20 cellular contexts compared by ENCODE assay signal in genomic region chr22:48044484-48045060, GRCh38.
"Had no signal": no experiment of that assay in that cellular context is flagged by ENCODE, and none has a peak within 500 bp of the region (broad histone marks: within the 10 kb centered on the region; RNA-seq: fewer than 3 reads in every experiment).

No MANE protein-coding gene starts in this region.

- DNase-seq: activated CD4-positive, alpha-beta memory T cell treated with anti-CD3 and anti-CD28 coated beads for 36 hours; activated CD4-positive, alpha-beta T cell treated with anti-CD3 and anti-CD28 coated beads for 36 hours; activated T-cell treated with anti-CD3 and anti-CD28 coated beads for 4 hours; dorsolateral prefrontal cortex; foreskin fibroblast; hippocampal formation; midbrain; occipital lobe; stimulated activated CD4-positive, alpha-beta T cell treated with anti-CD3 and anti-CD28 coated beads, Interleukin-12 subunit alpha, Interleukin-12 subunit beta, amount 100 ng/mL, for 4 hours; stimulated activated CD4-positive, alpha-beta T cell treated with anti-CD3 and anti-CD28 coated beads, Interleukin-1b, Interleukin-23, amount 100 ng/mL, for 48 hours; stimulated activated CD8-positive, alpha-beta memory T cell treated with anti-CD3 and anti-CD28 coated beads, Interleukin-4, amount 100 ng/mL, for 48 hours; stimulated activated naive CD4-positive, alpha-beta T cell; tibial artery; WERI-Rb-1 had no signal

- ATAC-seq: activated CD4-positive, alpha-beta T cell treated with anti-CD3 and anti-CD28 coated beads for 36 hours; left colon had no signal

- H3K27ac Mint-ChIP-seq: activated CD4-positive, alpha-beta memory T cell treated with anti-CD3 and anti-CD28 coated beads for 36 hours; activated CD4-positive, alpha-beta T cell treated with anti-CD3 and anti-CD28 coated beads for 36 hours; activated naive CD8-positive, alpha-beta T cell; nephron; progenitor cell of endocrine pancreas had no signal

- H3K27ac ChIP-seq: cardiac muscle cell, dorsolateral prefrontal cortex, right atrium auricular region, tibial artery, WERI-Rb-1 had no signal

- H3K4me1 Mint-ChIP-seq: activated CD4-positive, alpha-beta T cell treated with anti-CD3 and anti-CD28 coated beads for 36 hours had no signal

- H3K36me3 Mint-ChIP-seq: activated CD4-positive, alpha-beta memory T cell treated with anti-CD3 and anti-CD28 coated beads for 36 hours; activated naive CD8-positive, alpha-beta T cell had no signal

- H3K4me3 Mint-ChIP-seq: activated CD4-positive, alpha-beta memory T cell treated with anti-CD3 and anti-CD28 coated beads for 36 hours; activated CD4-positive, alpha-beta T cell treated with anti-CD3 and anti-CD28 coated beads for 36 hours; activated naive CD8-positive, alpha-beta T cell; nephron had no signal

- H3K9me3 Mint-ChIP-seq: activated CD4-positive, alpha-beta memory T cell treated with anti-CD3 and anti-CD28 coated beads for 36 hours; nephron had no signal
